ENCODE assay signal across 27 cellular contexts in genomic region chr10:31098091-31098490, GRCh38.
A peak's percentile ranks its signal among the peaks of the same experiment; 100 is the strongest.
DNase-seq lines count a peak whose midpoint lies in the region; ATAC-seq and TF ChIP-seq lines count a peak whose summit lies in the region.
"Had no signal": no experiment of that assay in that cellular context is flagged by ENCODE, and none has a peak within 500 bp of the region (broad histone marks: within the 10 kb centered on the region; RNA-seq: fewer than 3 reads in every experiment).

No MANE protein-coding gene starts in this region.

- peaks cover 0 to 3% (median 0%) of the 10 kb centered on the region in 11 donors for H3K9me3 Mint-ChIP-seq in naive thymus-derived CD4-positive, alpha-beta T cell
- H3K9me3 Mint-ChIP-seq: activated CD4-positive, alpha-beta memory T cell treated with anti-CD3 and anti-CD28 coated beads for 36 hours; activated T-helper 17 cell treated with anti-CD3 and anti-CD28 coated beads, Interleukin-2, amount 50 U/mL, for 72 hours; CD8-positive, alpha-beta memory T cell; WTC11 had no signal

- H3K4me3 ChIP-seq in heart left ventricle (peak overlapping the region in 1 of 12 donors; percentile 19), choroid plexus epithelial cell (ENCODE audit: low read depth, low read length) (no peak overlapping the region), osteoblast (ENCODE audit: insufficient read depth, low read length) (no peak overlapping the region), vagina (no peak overlapping the region)
- no peak overlapping the region for H3K4me3 ChIP-seq in naive thymus-derived CD4-positive, alpha-beta T cell (ENCODE audit: low read length)
- H3K4me3 ChIP-seq: tibial artery had no signal

- peak overlapping the region in 8 of 12 donors; percentile 25 to 58 (median 46) for H3K27ac ChIP-seq in heart left ventricle
- H3K27ac ChIP-seq in osteoblast (ENCODE audit: low read depth, low read length) = no peak overlapping the region
- H3K27ac ChIP-seq in vagina = peak overlapping the region; percentile 22
- H3K27ac ChIP-seq in naive thymus-derived CD4-positive, alpha-beta T cell (ENCODE audit: low read depth, low read length) = no peak overlapping the region
- H3K27ac ChIP-seq: 22Rv1 had no signal

- H3K27me3 ChIP-seq in heart left ventricle (no peaks in the 10 kb centered on the region), osteoblast (ENCODE audit: insufficient read depth, low read length) (no peaks in the 10 kb centered on the region), vagina (no peaks in the 10 kb centered on the region)
- no peaks in the 10 kb centered on the region for H3K27me3 ChIP-seq in naive thymus-derived CD4-positive, alpha-beta T cell (ENCODE audit: control insufficient read depth in 2 of 2, insufficient read depth in 2 of 2, low read length in 2 of 2)
- H3K27me3 ChIP-seq: tibial artery had no signal

- no peaks in the 10 kb centered on the region for H3K36me3 ChIP-seq in heart left ventricle
- H3K36me3 ChIP-seq in osteoblast (ENCODE audit: insufficient read depth, low read length) = no peaks in the 10 kb centered on the region
- no peaks in the 10 kb centered on the region for H3K36me3 ChIP-seq in vagina
- no peaks in the 10 kb centered on the region for H3K36me3 ChIP-seq in naive thymus-derived CD4-positive, alpha-beta T cell (ENCODE audit: control insufficient read depth in 2 of 3, insufficient read depth in 3 of 3, low read length in 3 of 3)
- H3K36me3 ChIP-seq: tibial artery had no signal

- CTCF ChIA-PET in naive thymus-derived CD4-positive, alpha-beta T cell (lab: Charles Lee) = interaction anchor here (1.2 kb wide), 1 partner anchor 15 kb away, joined by 3 read pairs; no protein-coding TSS in a partner anchor

- TF ChIP-seq POLR2A in heart left ventricle (IDR thresholded peaks at IDR 0.05) = no peak
- TF ChIP-seq POLR2A in vagina (IDR thresholded peaks at IDR 0.05) = no peak

- H3K4me1 Mint-ChIP-seq in naive thymus-derived CD4-positive, alpha-beta T cell = peaks cover 0 to 61% (median 4%) of the 10 kb centered on the region in 7 donors
- H3K4me1 Mint-ChIP-seq: IgD-negative memory B cell, WTC11 had no signal

- DNase-seq in heart left ventricle = no peak
- DNase-seq in cardiac septum (ENCODE audit: low spot score) = no peak
- DNase-seq in choroid plexus epithelial cell (ENCODE audit: low read depth) = peak; percentile 40
- no peak for DNase-seq in osteoblast (ENCODE audit: insufficient read length, low spot score, missing footprints)
- DNase-seq in vagina (ENCODE audit: extremely low spot score in 2 of 2) = no peak
- DNase-seq in naive thymus-derived CD4-positive, alpha-beta T cell = no peak
- no peak for DNase-seq in G401 (ENCODE audit: low spot score)
- DNase-seq in NCI-H526 treated with DMSO at 0.1 percent for 48 hours (lab: John Stamatoyannopoulos, UW) = no peak
- DNase-seq: activated CD4-positive, alpha-beta memory T cell treated with anti-CD3 and anti-CD28 coated beads for 36 hours; activated CD8-positive, alpha-beta memory T cell treated with anti-CD3 and anti-CD28 coated beads, Interleukin-2, amount 50 U/mL, for 48 hours; CD8-positive, alpha-beta memory T cell; effector memory CD4-positive, alpha-beta T cell; kidney glomerular epithelial cell; NCI-H1417; NCI-H446 treated with DMSO at 0.1 percent for 48 hours; nucleus accumbens; PC-3; Right ventricle myocardium superior; stimulated activated CD4-positive, alpha-beta T cell treated with anti-CD3 and anti-CD28 coated beads, Interleukin-4, amount 100 ng/mL, for 4 hours; stimulated activated naive CD4-positive, alpha-beta T cell treated with Interleukin-2 at 50 U/mL for 16 hours; T1000; tibial artery had no signal

- H3K27me3 Mint-ChIP-seq in naive thymus-derived CD4-positive, alpha-beta T cell = peaks cover 0 to 8% (median 0%) of the 10 kb centered on the region in 5 donors
- H3K27me3 Mint-ChIP-seq: activated CD4-positive, alpha-beta memory T cell treated with anti-CD3 and anti-CD28 coated beads for 36 hours; activated naive CD8-positive, alpha-beta T cell; activated T-helper 17 cell treated with anti-CD3 and anti-CD28 coated beads, Interleukin-2, amount 50 U/mL, for 72 hours had no signal

- no peaks in the 10 kb centered on the region for H3K79me2 ChIP-seq in osteoblast (ENCODE audit: insufficient read depth, low read length)

- in situ Hi-C loops in G401 (cut with HindIII; ENCODE audit: low sequenced_read_pairs) = no loop called here

- H3K4me1 ChIP-seq in heart left ventricle (peaks cover 0 to 10% (median 0%) of the 10 kb centered on the region in 12 donors), osteoblast (ENCODE audit: insufficient read depth, low read length) (peaks cover 12% of the 10 kb centered on the region), vagina (no peaks in the 10 kb centered on the region)
- no peaks in the 10 kb centered on the region for H3K4me1 ChIP-seq in naive thymus-derived CD4-positive, alpha-beta T cell (ENCODE audit: control insufficient read depth in 2 of 2, insufficient read depth in 2 of 2, low read length in 2 of 2)

- ATAC-seq in heart left ventricle = no peak
- no peak for ATAC-seq in naive thymus-derived CD4-positive, alpha-beta T cell
- ATAC-seq: activated T-helper 17 cell treated with anti-CD3 and anti-CD28 coated beads, Interleukin-2, amount 50 U/mL, for 72 hours; PC-3; WTC11 had no signal

- no peak overlapping the region for H3K27ac Mint-ChIP-seq in naive thymus-derived CD4-positive, alpha-beta T cell
- H3K27ac Mint-ChIP-seq: activated CD4-positive, alpha-beta memory T cell treated with anti-CD3 and anti-CD28 coated beads for 36 hours; activated naive CD8-positive, alpha-beta T cell; activated T-helper 17 cell treated with anti-CD3 and anti-CD28 coated beads, Interleukin-2, amount 50 U/mL, for 72 hours; IgD-negative memory B cell; WTC11 had no signal

- peak overlapping the region; percentile 53 for H2AFZ ChIP-seq in osteoblast (ENCODE audit: low read length)

- 53 to 68% (median 64%) methylated on average over 3 of the region's 3 CpGs for WGBS in heart left ventricle, 4 donors

- peaks cover 0 to 6% (median 0%) of the 10 kb centered on the region in 5 donors for H3K36me3 Mint-ChIP-seq in naive thymus-derived CD4-positive, alpha-beta T cell
- H3K36me3 Mint-ChIP-seq: activated CD4-positive, alpha-beta memory T cell treated with anti-CD3 and anti-CD28 coated beads for 36 hours; activated naive CD8-positive, alpha-beta T cell; CD8-positive, alpha-beta memory T cell; IgD-negative memory B cell; WTC11 had no signal

- H3K4me2 ChIP-seq in osteoblast (ENCODE audit: insufficient read depth, low read length) = no peak overlapping the region

- H3K9me3 ChIP-seq in heart left ventricle (no peaks in the 10 kb centered on the region), osteoblast (ENCODE audit: low read depth, low read length) (no peaks in the 10 kb centered on the region), vagina (no peaks in the 10 kb centered on the region)
- no peaks in the 10 kb centered on the region for H3K9me3 ChIP-seq in naive thymus-derived CD4-positive, alpha-beta T cell (ENCODE audit: control insufficient read depth in 2 of 3, low read length in 3 of 3)
- H3K9me3 ChIP-seq: tibial artery had no signal

- TF ChIP-seq CTCF in heart left ventricle (IDR thresholded peaks at IDR 0.05) (no peak), choroid plexus epithelial cell (conservative IDR thresholded peaks at IDR 0.05; ENCODE audit: low read depth, low read length) (no peak), osteoblast (IDR thresholded peaks at IDR 0.05; ENCODE audit: extremely low read depth, low read depth, low read length) (no peak), vagina (IDR thresholded peaks at IDR 0.05) (no peak)

- POLR2A ChIA-PET in naive thymus-derived CD4-positive, alpha-beta T cell (lab: Charles Lee) = no interaction called here

- no peaks in the 10 kb centered on the region for H4K20me1 ChIP-seq in osteoblast (ENCODE audit: insufficient read depth, low read length)

- no peak overlapping the region for H3K4me3 Mint-ChIP-seq in naive thymus-derived CD4-positive, alpha-beta T cell
- H3K4me3 Mint-ChIP-seq: activated CD4-positive, alpha-beta memory T cell treated with anti-CD3 and anti-CD28 coated beads for 36 hours; activated naive CD8-positive, alpha-beta T cell; activated T-helper 17 cell treated with anti-CD3 and anti-CD28 coated beads, Interleukin-2, amount 50 U/mL, for 72 hours; CD8-positive, alpha-beta memory T cell; IgD-negative memory B cell; WTC11 had no signal

- intact Hi-C loops in heart left ventricle (cut with DNase I) = no loop called here
- intact Hi-C loops in cardiac septum (cut with DNase I) = no loop called here
- intact Hi-C loops in vagina (cut with DNase I) = no loop called here
- intact Hi-C loops in naive thymus-derived CD4-positive, alpha-beta T cell (cut with micrococcal nuclease) = no loop called here

Comparison
In these comparisons a context has a peak if more than half of its experiments do, and no peak if none do; other contexts are left out.
1. H3K27ac ChIP-seq: peak in heart left ventricle (8 of 12) and vagina (single experiment); none in osteoblast (single experiment) and naive thymus-derived CD4-positive, alpha-beta T cell (single experiment).